Comparison of ENCODE assay signal across 8 cellular contexts in genomic region chr5:102755691-102756371, GRCh38. TPM values are rescaled to one million over a fixed set of nuclear protein-coding genes. Genes with fewer than 3 reads are reported as not detected.
DNase-seq lines count a peak whose midpoint lies in the region; ATAC-seq and TF ChIP-seq lines count a peak whose summit lies in the region.

No MANE protein-coding gene starts in this region.

- peak overlapping the region; percentile 56 to 86 (median 68) for H3K27ac ChIP-seq in Peyer's patch
- H3K27ac ChIP-seq in neutrophil = peak overlapping the region; percentile 75
- H3K27ac ChIP-seq in testis = peak overlapping the region; percentile 66 to 72

- H3K27me3 Mint-ChIP-seq in activated T-cell treated with anti-CD3 and anti-CD28 coated beads, Interleukin-2, amount 50 U/mL, for 72 hours (ENCODE audit: low read depth) = peaks cover 18% of the 10 kb centered on the region

- TF ChIP-seq CTCF in Peyer's patch (IDR thresholded peaks at IDR 0.05) (peak in 1 of 6 experiments; percentile 25), fibroblast of villous mesenchyme (IDR thresholded peaks at IDR 0.05; ENCODE audit: insufficient read depth, low read depth, low read length) (no peak), neutrophil (IDR thresholded peaks at IDR 0.05) (no peak), testis (IDR thresholded peaks at IDR 0.05) (no peak)

- H3K4me1 Mint-ChIP-seq in activated T-cell treated with anti-CD3 and anti-CD28 coated beads, Interleukin-2, amount 50 U/mL, for 72 hours (ENCODE audit: low read depth) = peaks cover 63% of the 10 kb centered on the region

- no peaks in the 10 kb centered on the region for H3K9me3 Mint-ChIP-seq in activated T-cell treated with anti-CD3 and anti-CD28 coated beads, Interleukin-2, amount 50 U/mL, for 72 hours

- TF ChIP-seq POLR2A in Peyer's patch (IDR thresholded peaks at IDR 0.05) (peak; percentile 7 to 75), testis (IDR thresholded peaks at IDR 0.05) (no peak)

- peaks cover 5 to 8% of the 10 kb centered on the region in 2 donors for H3K36me3 Mint-ChIP-seq in activated T-cell treated with anti-CD3 and anti-CD28 coated beads, Interleukin-2, amount 50 U/mL, for 72 hours (ENCODE audit: insufficient read depth in 2 of 2)

- DNase-seq in DMS 273 treated with DMSO at 0.1 percent for 48 hours (lab: John Stamatoyannopoulos, UW) (peak; percentile 74), HUDEP-2 (lab: John Stamatoyannopoulos, UW; ENCODE audit: unreplicated experiment in 76 of 76) (peak in 48 of 76 experiments; percentile 3 to 52 (median 22)), Peyer's patch (peak; percentile 62 to 88 (median 66)), fibroblast of villous mesenchyme (ENCODE audit: low read depth) (peak; percentile 71), testis (peak; percentile 50)
- DNase-seq in activated T-cell treated with anti-CD3 and anti-CD28 coated beads, Interleukin-2, amount 50 U/mL, for 72 hours = peak; percentile 76 to 81

- peak; percentile 72 for ATAC-seq in GM21423 (IDR thresholded peaks at IDR 0.05; ENCODE audit: unreplicated experiment)
- peak; percentile 85 for ATAC-seq in activated T-cell treated with anti-CD3 and anti-CD28 coated beads, Interleukin-2, amount 50 U/mL, for 72 hours (replicated peaks in 1 of 2)

- peak overlapping the region; percentile 97 to 98 for H3K4me3 Mint-ChIP-seq in activated T-cell treated with anti-CD3 and anti-CD28 coated beads, Interleukin-2, amount 50 U/mL, for 72 hours

- H3K36me3 ChIP-seq in Peyer's patch (no peaks in the 10 kb centered on the region), neutrophil (no peaks in the 10 kb centered on the region), testis (ENCODE audit: low read depth, missing control alignments) (no peaks in the 10 kb centered on the region)

- WGBS in testis, 2 donors = 0 to 1% methylated on average over 22 to 29 of the region's 29 CpGs

- H3K27me3 ChIP-seq in Peyer's patch (no peaks in the 10 kb centered on the region), neutrophil (peaks cover 27% of the 10 kb centered on the region), testis (no peaks in the 10 kb centered on the region)

- peaks cover 0 to 9% (median 0%) of the 10 kb centered on the region in 4 donors for H3K4me1 ChIP-seq in Peyer's patch
- H3K4me1 ChIP-seq in neutrophil (ENCODE audit: control insufficient read depth in 1 of 2, insufficient read depth in 1 of 2, low read depth in 1 of 2, low read length in 1 of 2) = peaks cover 20 to 22% of the 10 kb centered on the region in 2 experiments
- H3K4me1 ChIP-seq in testis = peaks cover 11% of the 10 kb centered on the region

- H3K27ac Mint-ChIP-seq in activated T-cell treated with anti-CD3 and anti-CD28 coated beads, Interleukin-2, amount 50 U/mL, for 72 hours = peak overlapping the region; percentile 99

- intact Hi-C loops in testis (cut with DNase I; ENCODE audit: low total_unique reads) = no loop called here

- H3K9me3 ChIP-seq in Peyer's patch (no peaks in the 10 kb centered on the region), neutrophil (no peaks in the 10 kb centered on the region), testis (no peaks in the 10 kb centered on the region)

- H3K4me3 ChIP-seq in Peyer's patch = peak overlapping the region; percentile 62 to 87 (median 72)
- peak overlapping the region; percentile 92 for H3K4me3 ChIP-seq in fibroblast of villous mesenchyme (ENCODE audit: low read depth, low read length)
- H3K4me3 ChIP-seq in neutrophil (ENCODE audit: low read depth in 1 of 2, low read length in 1 of 2) = peak overlapping the region; percentile 72 to 77
- H3K4me3 ChIP-seq in testis = peak overlapping the region; percentile 71 to 84

RNA-seq across cellular contexts. Expression of gene PAM, which starts 0.7 kb away (rescaled TPM):
- total RNA-seq in Peyer's patch (100 to 1,000 TPM in 3 of 4 donors, 10 to 100 TPM in 1; 58.6 to 130 (median 109) TPM), fibroblast of villous mesenchyme (196 and 266 TPM in 2 replicates), testis (10 to 100 TPM; 77.5 to 92.5 TPM)
- 10 to 100 TPM; 41.7 to 56.6 TPM for total RNA-seq in activated T-cell treated with anti-CD3 and anti-CD28 coated beads, Interleukin-2, amount 50 U/mL, for 72 hours
- polyA plus RNA-seq in testis (ENCODE audit: insufficient read depth, low read depth, low replicate concordance) = 65.5 TPM

Comparison
In these comparisons a context has a peak if more than half of its experiments do, and no peak if none do; other contexts are left out.
1. Peak in every context shown above with its lines: DNase-seq, ATAC-seq, H3K4me3 ChIP-seq and H3K27ac ChIP-seq.
2. DNase-seq: peak in every context shown above with its lines; median percentile 78 in activated T-cell treated with anti-CD3 and anti-CD28 coated beads, Interleukin-2, amount 50 U/mL, for 72 hours; 74 in DMS 273 treated with DMSO at 0.1 percent for 48 hours; 71 in fibroblast of villous mesenchyme; 66 in Peyer's patch; 50 in testis; 22 in HUDEP-2.